26 cellular contexts compared by ENCODE assay signal in the genomic region with DNA sequence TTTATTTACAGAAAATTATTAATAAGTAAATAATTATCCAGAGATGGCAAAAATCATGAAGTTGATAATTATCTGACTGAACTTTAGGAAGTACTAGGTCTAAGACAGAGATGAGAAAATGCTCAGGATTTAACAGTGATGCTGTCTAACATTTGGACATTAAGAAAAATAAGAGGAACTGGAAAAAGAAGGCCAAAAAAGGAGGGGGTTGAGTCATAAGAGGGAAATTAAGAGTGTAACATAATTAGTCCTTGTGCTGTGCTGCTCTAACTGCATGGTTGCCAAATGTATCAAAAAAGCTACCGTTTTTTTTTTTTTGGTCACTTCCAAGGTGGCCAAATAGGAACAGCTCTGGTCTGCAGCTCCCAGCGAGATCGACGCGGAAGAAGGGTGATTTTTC.
"Had no signal": no experiment of that assay in that cellular context is flagged by ENCODE, and none has a peak within 500 bp of the region (broad histone marks: within the 10 kb centered on the region; RNA-seq: fewer than 3 reads in every experiment).

No MANE protein-coding gene starts in this region.

- H3K4me1 ChIP-seq: breast epithelium, colonic mucosa, SJCRH30 had no signal

- H3K4me3 ChIP-seq: breast epithelium, colonic mucosa, MG63, SJCRH30 had no signal

- H3K4me3 Mint-ChIP-seq: activated CD4-positive, alpha-beta memory T cell treated with anti-CD3 and anti-CD28 coated beads for 36 hours; activated naive CD4-positive, alpha-beta T cell treated with anti-CD3 and anti-CD28 coated beads, Interleukin-2, amount 10 ng/mL, durations not matched to agents 7 days and 5 days; activated naive CD8-positive, alpha-beta T cell treated with anti-CD3 and anti-CD28 coated beads for 36 hours; activated T-helper 17 cell treated with anti-CD3 and anti-CD28 coated beads, Interleukin-2, amount 50 U/mL, for 72 hours; T-helper 1 cell treated with Interleukin-12 subunit alpha and Interleukin-12 subunit beta and Interleukin-4 antibody, amounts not matched to agents 30 μg/mL and 1 μg/mL, for 36 hours; WTC11 had no signal

- H3K27ac ChIP-seq: breast epithelium, colonic mucosa, SJCRH30 had no signal

- H3K9me3 Mint-ChIP-seq: activated naive CD4-positive, alpha-beta T cell treated with anti-CD3 and anti-CD28 coated beads, Interleukin-2, amount 10 ng/mL, durations not matched to agents 7 days and 5 days had no signal

- H3K4me1 Mint-ChIP-seq: activated naive CD4-positive, alpha-beta T cell treated with anti-CD3 and anti-CD28 coated beads, Interleukin-2, amount 10 ng/mL, durations not matched to agents 7 days and 5 days; activated naive CD8-positive, alpha-beta T cell treated with anti-CD3 and anti-CD28 coated beads for 36 hours; activated T-helper 17 cell treated with anti-CD3 and anti-CD28 coated beads, Interleukin-2, amount 50 U/mL, for 72 hours; WTC11 had no signal

- H3K36me3 Mint-ChIP-seq: activated naive CD4-positive, alpha-beta T cell treated with anti-CD3 and anti-CD28 coated beads, Interleukin-2, amount 10 ng/mL, durations not matched to agents 7 days and 5 days; activated naive CD8-positive, alpha-beta T cell treated with anti-CD3 and anti-CD28 coated beads for 36 hours; WTC11 had no signal

- DNase-seq: activated CD4-positive, alpha-beta memory T cell treated with anti-CD3 and anti-CD28 coated beads for 36 hours; activated CD4-positive, alpha-beta T cell treated with anti-CD3 and anti-CD28 coated beads for 48 hours; activated CD4-positive, CD25-positive, alpha-beta regulatory T cell treated with anti-CD3 and anti-CD28 coated beads, Interleukin-2, amount 50 U/mL, for 72 hours; activated CD8-positive, alpha-beta memory T cell treated with anti-CD3 and anti-CD28 coated beads for 24 hours; activated gamma-delta T cell treated with Interleukin-2 at 50 U/mL for 16 hours; activated naive CD4-positive, alpha-beta T cell treated with anti-CD3 and anti-CD28 coated beads, Interleukin-2, amount 10 ng/mL, durations not matched to agents 7 days and 5 days; activated naive CD8-positive, alpha-beta T cell treated with anti-CD3 and anti-CD28 coated beads for 36 hours; activated T-cell treated with anti-CD3 and anti-CD28 coated beads, Interleukin-2, amount 50 U/mL, for 48 hours; anterior cingulate cortex; caudate nucleus; colonic mucosa; MG63; NCI-H1092; NCI-H1417; NCI-H1930; NCI-H2171; NCI-H2227 treated with DMSO at 0.1 percent for 48 hours; NCI-H510A; NCI-H526 treated with DMSO at 0.1 percent for 48 hours; NCI-H82; SJCRH30; SK-N-SH had no signal

- H3K27ac Mint-ChIP-seq: activated CD4-positive, alpha-beta memory T cell treated with anti-CD3 and anti-CD28 coated beads for 36 hours; activated naive CD4-positive, alpha-beta T cell treated with anti-CD3 and anti-CD28 coated beads, Interleukin-2, amount 10 ng/mL, durations not matched to agents 7 days and 5 days; activated naive CD8-positive, alpha-beta T cell treated with anti-CD3 and anti-CD28 coated beads for 36 hours; activated T-helper 17 cell treated with anti-CD3 and anti-CD28 coated beads, Interleukin-2, amount 50 U/mL, for 72 hours; T-helper 1 cell treated with Interleukin-12 subunit alpha and Interleukin-12 subunit beta and Interleukin-4 antibody, amounts not matched to agents 30 μg/mL and 1 μg/mL, for 36 hours; WTC11 had no signal

- H3K36me3 ChIP-seq: breast epithelium, colonic mucosa, MG63, SJCRH30 had no signal

- H3K27me3 ChIP-seq: breast epithelium, colonic mucosa, MG63, SJCRH30 had no signal

- ATAC-seq: activated T-helper 17 cell treated with anti-CD3 and anti-CD28 coated beads, Interleukin-2, amount 50 U/mL, for 72 hours; WTC11 had no signal

- H3K9ac ChIP-seq: SK-N-SH had no signal

- H3K9me3 ChIP-seq: colonic mucosa, MG63, SK-N-SH had no signal

- H3K4me2 ChIP-seq: SK-N-SH had no signal
